ENCODE assay signal across 9 cellular contexts in the genomic region with DNA sequence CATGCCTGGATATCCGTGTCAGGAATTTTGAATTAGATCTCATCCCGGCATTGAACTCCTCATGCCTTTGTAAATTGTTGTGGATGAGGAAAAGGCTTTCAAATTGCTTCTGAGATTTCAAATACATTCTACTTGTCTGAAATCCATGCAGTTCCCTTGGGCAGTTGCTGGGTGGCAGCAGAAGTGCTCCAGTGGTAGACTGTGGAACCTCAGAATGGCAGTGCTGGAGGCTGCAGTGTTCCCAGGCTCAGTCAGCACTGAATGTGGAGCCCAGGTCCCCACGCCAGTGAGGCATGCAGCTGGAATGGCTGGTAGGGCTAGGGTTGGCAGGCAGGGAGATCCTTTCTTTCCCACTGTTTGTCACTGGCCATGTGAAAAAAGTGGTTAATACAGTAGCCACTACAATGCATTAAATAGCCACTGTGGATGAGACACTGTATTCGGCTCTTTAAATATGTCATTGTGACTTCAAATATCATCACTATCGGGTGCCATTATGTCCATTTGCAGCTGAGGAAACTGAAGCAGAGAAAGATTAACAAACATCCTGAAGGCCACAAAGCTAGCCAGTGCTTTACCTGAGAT.
DNase-seq lines count a peak whose midpoint lies in the region; ATAC-seq and TF ChIP-seq lines count a peak whose summit lies in the region.
"Had no signal": no experiment of that assay in that cellular context is flagged by ENCODE, and none has a peak within 500 bp of the region (broad histone marks: within the 10 kb centered on the region; RNA-seq: fewer than 3 reads in every experiment).

No MANE protein-coding gene starts in this region.

- peak; percentile 91 for TF ChIP-seq CTCF in OCI-LY3 (IDR thresholded peaks at IDR 0.05; ENCODE audit: low read depth, low read length)

- H3K27ac ChIP-seq in OCI-LY3 (ENCODE audit: low read length) (no peak overlapping the region), right cardiac atrium (ENCODE audit: low read length) (no peak overlapping the region)

- H3K27me3 ChIP-seq in OCI-LY3 (ENCODE audit: low read depth, low read length) (peaks cover 16% of the 10 kb centered on the region; the same call in 1 of the 2 replicates), right cardiac atrium (ENCODE audit: control insufficient read depth, insufficient read depth) (no peaks in the 10 kb centered on the region)

- ATAC-seq in GM21381 (IDR thresholded peaks at IDR 0.05; ENCODE audit: unreplicated experiment): peak; percentile 75
- ATAC-seq in right cardiac atrium: peak; percentile 63 to 74
- ATAC-seq in GM18907 (IDR thresholded peaks at IDR 0.05; ENCODE audit: unreplicated experiment): no peak

- H3K9ac ChIP-seq in OCI-LY3 (ENCODE audit: low read length): no peak overlapping the region

- H3K4me3 ChIP-seq in Jurkat, Clone E6-1 (ENCODE audit: low read length): no peak overlapping the region
- H3K4me3 ChIP-seq in OCI-LY3 (ENCODE audit: low read length) (no peak overlapping the region), right cardiac atrium (ENCODE audit: low read length) (no peak overlapping the region)

- H2AFZ ChIP-seq in OCI-LY3 (ENCODE audit: low read depth, low read length): no peak overlapping the region

- peaks cover 6% of the 10 kb centered on the region for H3K4me1 Mint-ChIP-seq in activated naive CD8-positive, alpha-beta T cell treated with anti-CD3 and anti-CD28 coated beads for 36 hours

- intact Hi-C loops in right cardiac atrium (cut with DNase I): loop anchor here in 3 of 4 donors (5.0 to 10.0 kb wide), 3 partner anchors 674 to 684 kb away; no protein-coding TSS in a partner anchor

- H3K4me3 Mint-ChIP-seq in activated naive CD8-positive, alpha-beta T cell treated with anti-CD3 and anti-CD28 coated beads for 36 hours: no peak overlapping the region
- H3K4me3 Mint-ChIP-seq: T-helper 1 cell treated with Interleukin-12 subunit alpha and Interleukin-12 subunit beta and Interleukin-4 antibody, amounts not matched to agents 30 μg/mL and 1 μg/mL, for 36 hours had no signal

- H3K36me3 ChIP-seq in OCI-LY3 (replicated peaks; ENCODE audit: low read depth, low read length): no peaks in the 10 kb centered on the region

- H3K9me3 Mint-ChIP-seq in activated naive CD8-positive, alpha-beta T cell treated with anti-CD3 and anti-CD28 coated beads for 36 hours: no peaks in the 10 kb centered on the region

- no peak overlapping the region for H3K4me2 ChIP-seq in OCI-LY3 (ENCODE audit: low read length)

- DNase-seq in DMS114 treated with DMSO at 0.1 percent for 48 hours (lab: John Stamatoyannopoulos, UW; ENCODE audit: unreplicated experiment) (peak; percentile 50), right cardiac atrium (peak; percentile 30 to 65 (median 38))
- peak; percentile 22 for DNase-seq in Jurkat, Clone E6-1 (ENCODE audit: low read depth, low spot score)
- DNase-seq in activated naive CD8-positive, alpha-beta T cell treated with anti-CD3 and anti-CD28 coated beads for 36 hours: peak; percentile 14
- peak; percentile 24 to 26 for DNase-seq in stimulated activated CD4-positive, alpha-beta T cell treated with anti-CD3 and anti-CD28 coated beads, Interleukin-15, amount 100 ng/mL, for 48 hours (ENCODE audit: low read depth in 2 of 2)

- H3K79me2 ChIP-seq in OCI-LY3 (ENCODE audit: low read length): no peaks in the 10 kb centered on the region

- WGBS in right cardiac atrium: 73% methylated on average over 5 of the region's 5 CpGs

- no peaks in the 10 kb centered on the region for H3K36me3 Mint-ChIP-seq in activated naive CD8-positive, alpha-beta T cell treated with anti-CD3 and anti-CD28 coated beads for 36 hours

- H3K9me3 ChIP-seq in OCI-LY3 (ENCODE audit: insufficient read depth, low read length): no peaks in the 10 kb centered on the region
- no peaks in the 10 kb centered on the region for H3K9me3 ChIP-seq in right cardiac atrium (ENCODE audit: control insufficient read depth, low read length)

- no peaks in the 10 kb centered on the region for H4K20me1 ChIP-seq in OCI-LY3 (ENCODE audit: insufficient read depth, low read length)

- no peak overlapping the region for H3K27ac Mint-ChIP-seq in activated naive CD8-positive, alpha-beta T cell treated with anti-CD3 and anti-CD28 coated beads for 36 hours
- H3K27ac Mint-ChIP-seq: T-helper 1 cell treated with Interleukin-12 subunit alpha and Interleukin-12 subunit beta and Interleukin-4 antibody, amounts not matched to agents 30 μg/mL and 1 μg/mL, for 36 hours had no signal

- no peaks in the 10 kb centered on the region for H3K27me3 Mint-ChIP-seq in activated naive CD8-positive, alpha-beta T cell treated with anti-CD3 and anti-CD28 coated beads for 36 hours

- H3K4me1 ChIP-seq in OCI-LY3 (ENCODE audit: low read length) (peaks cover 22% of the 10 kb centered on the region), right cardiac atrium (ENCODE audit: control insufficient read depth, insufficient read depth, low read length) (no peaks in the 10 kb centered on the region)
